In genomic region chr16:84322749-84323148, GRCh38 we compare ENCODE assay signal across 22 cellular contexts. TPM values are rescaled to one million over a fixed set of nuclear protein-coding genes. Genes with fewer than 3 reads are reported as not detected.
A peak's percentile ranks its signal among the peaks of the same experiment; 100 is the strongest.
DNase-seq lines count a peak whose midpoint lies in the region; ATAC-seq, FAIRE-seq and TF ChIP-seq lines count a peak whose summit lies in the region.
"Had no signal": no experiment of that assay in that cellular context is flagged by ENCODE, and none has a peak within 500 bp of the region (broad histone marks: within the 10 kb centered on the region; RNA-seq: fewer than 3 reads in every experiment).

No MANE protein-coding gene starts in this region.

- H2AFZ ChIP-seq in IMR-90 (replicated peaks; ENCODE audit: low read length, poor library complexity) (no peak overlapping the region), HepG2 (ENCODE audit: low read length) (no peak overlapping the region)
- H2AFZ ChIP-seq: GM23338 had no signal

- H2BK5ac ChIP-seq in IMR-90 (ENCODE audit: low read depth, low read length, poor library complexity, severe bottlenecking): no peak overlapping the region

- DNase-seq in IMR-90 (no peak), HepG2 (ENCODE audit: low spot score) (no peak), posterior vena cava (ENCODE audit: low spot score) (peak; percentile 15), coronary artery (ENCODE audit: low spot score) (no peak), esophagus squamous epithelium (lab: John Stamatoyannopoulos, UW) (no peak), Calu3 (no peak)
- no peak for DNase-seq in activated naive CD4-positive, alpha-beta T cell (lab: John Stamatoyannopoulos, UW)
- DNase-seq: 8988T; C1 segment of cervical spinal cord; CD4-positive, alpha-beta memory T cell; COR-L47; DMS153; DND-41; H9 had no signal

- H3K27ac ChIP-seq in IMR-90 (ENCODE audit: insufficient read depth, low read length): no peak overlapping the region
- no peak overlapping the region for H3K27ac ChIP-seq in HepG2 (ENCODE audit: extremely low read length, insufficient read depth, low read length)
- H3K27ac ChIP-seq in coronary artery: no peak overlapping the region
- H3K27ac ChIP-seq in esophagus squamous epithelium: no peak overlapping the region

- H2BK20ac ChIP-seq in IMR-90 (ENCODE audit: low read depth, low read length): no peak overlapping the region

- no peak overlapping the region for H2BK15ac ChIP-seq in IMR-90 (ENCODE audit: low read depth, low read length)

- H2AK9ac ChIP-seq in IMR-90 (replicated peaks; ENCODE audit: low read depth, low read length, poor library complexity): no peak overlapping the region

- H3K27me3 ChIP-seq in IMR-90 (ENCODE audit: control insufficient read depth, insufficient read depth, low read length): no peaks in the 10 kb centered on the region
- H3K27me3 ChIP-seq in HepG2 (ENCODE audit: control insufficient read depth in 1 of 2, insufficient read depth in 2 of 2, low read length in 2 of 2): peaks cover 1 to 26% of the 10 kb centered on the region in 2 experiments; a peak in 3 of 5 replicates
- H3K27me3 ChIP-seq in esophagus squamous epithelium: peaks cover 0 to 9% (median 0%) of the 10 kb centered on the region in 4 donors

- POLR2A ChIA-PET in IMR-90 (lab: Charles Lee; ENCODE audit: unreplicated experiment) (no interaction called here), HepG2 (lab: Yijun Ruan, JAX) (no interaction called here)

- H3K4me1 Mint-ChIP-seq in Calu3 (ENCODE audit: low read depth, unreplicated experiment): no peaks in the 10 kb centered on the region
- H3K4me1 Mint-ChIP-seq: CD4-positive, alpha-beta memory T cell; GM23338; H9 had no signal

- BruUV-seq in IMR-90 (replicated peaks; lab: Mats Ljungman, UMichigan) (no TSS peak), HepG2 (replicated peaks; lab: Mats Ljungman, UMichigan) (no TSS peak), Calu3 (replicated peaks; lab: Mats Ljungman, UMichigan) (no TSS peak)

- H3K56ac ChIP-seq in IMR-90 (ENCODE audit: extremely low read depth, insufficient read depth, low read length): no peak overlapping the region

- no peak overlapping the region for H3K14ac ChIP-seq in IMR-90 (replicated peaks; ENCODE audit: low read depth, low read length)

- no peaks in the 10 kb centered on the region for H3K36me3 Mint-ChIP-seq in Calu3 (ENCODE audit: insufficient read depth, unreplicated experiment)

- 64% methylated on average over 2 of the region's 4 CpGs; no CpG with 5 or more reads in 1 of the 2 experiments for WGBS in IMR-90 (ENCODE audit: extremely low coverage in 2 of 2, insufficient read length in 1 of 2), 2 experiments
- WGBS in HepG2 (ENCODE audit: low lambda C conversion rate): 28% methylated on average over 4 of the region's 4 CpGs
- WGBS in esophagus squamous epithelium, 2 donors: 66 to 90% methylated on average over 3 to 4 of the region's 4 CpGs

- no peak overlapping the region for H3K18ac ChIP-seq in IMR-90 (ENCODE audit: low read depth, low read length)

- H3K9me3 ChIP-seq in IMR-90 (ENCODE audit: control insufficient read depth, insufficient read depth, low read length) (peaks cover 3% of the 10 kb centered on the region), HepG2 (ENCODE audit: low read length) (peaks cover 4% of the 10 kb centered on the region), esophagus squamous epithelium (peaks cover 0 to 8% (median 0%) of the 10 kb centered on the region in 3 donors)

- TF ChIP-seq CTCF in IMR-90 (conservative IDR thresholded peaks at IDR 0.05; ENCODE audit: low read depth, low read length) (no peak), HepG2 (CRISPR knock-in tag; IDR thresholded peaks at IDR 0.05) (no peak), coronary artery (IDR thresholded peaks at IDR 0.05) (no peak), esophagus squamous epithelium (IDR thresholded peaks at IDR 0.05) (no peak), Calu3 (IDR thresholded peaks at IDR 0.05; ENCODE audit: unreplicated experiment) (no peak)

- H4K20me1 ChIP-seq in IMR-90 (ENCODE audit: insufficient read depth, low read length) (no peaks in the 10 kb centered on the region), HepG2 (ENCODE audit: insufficient read depth, low read length) (no peaks in the 10 kb centered on the region)

- no peaks in the 10 kb centered on the region; a peak in 1 of 4 replicates for H3K79me1 ChIP-seq in IMR-90 (ENCODE audit: low read depth in 1 of 2, low read length in 2 of 2)

- no peak for FAIRE-seq in HepG2 (lab: Jason Lieb, UNC)
- FAIRE-seq: G401.6, GM12892, GM19239 had no signal

- H3K23ac ChIP-seq in IMR-90 (ENCODE audit: low read depth, low read length): no peak overlapping the region

- H3K4me2 ChIP-seq in IMR-90 (ENCODE audit: low read depth, low read length) (no peak overlapping the region), HepG2 (ENCODE audit: low read depth, low read length) (no peak overlapping the region)
- H3K4me2 ChIP-seq: GM23338 had no signal

- dilution Hi-C loops in IMR-90 (cut with HindIII; ENCODE audit: low sequenced_read_pairs, unreplicated experiment): no loop called here

- H4K8ac ChIP-seq in IMR-90 (ENCODE audit: low read depth in 2 of 2, low read length in 2 of 2): no peak overlapping the region

- H3K9me1 ChIP-seq in IMR-90 (ENCODE audit: insufficient read depth, low read length): no peaks in the 10 kb centered on the region

- no peak overlapping the region for H3K4me3 Mint-ChIP-seq in Calu3 (ENCODE audit: low read depth, unreplicated experiment)
- H3K4me3 Mint-ChIP-seq: CD4-positive, alpha-beta memory T cell; GM23338; H9 had no signal

- no peak overlapping the region for H2AK5ac ChIP-seq in IMR-90 (ENCODE audit: low read depth, low read length)

- H3K79me2 ChIP-seq in HepG2 (ENCODE audit: insufficient read depth, low read length): no peaks in the 10 kb centered on the region

- TF ChIP-seq EP300 in HepG2 (IDR thresholded peaks at IDR 0.05; ENCODE audit: low read depth in 2 of 2, low read length in 2 of 2) (no peak), HepG2 (CRISPR knock-in tag; IDR thresholded peaks at IDR 0.05; ENCODE audit: borderline replicate concordance) (no peak)

- no peak for TF ChIP-seq RAD21 in IMR-90 (IDR thresholded peaks at IDR 0.05; ENCODE audit: low read length)
- no peak for TF ChIP-seq RAD21 in HepG2 (CRISPR knock-in tag; IDR thresholded peaks at IDR 0.05)

- no peak overlapping the region for H3K4ac ChIP-seq in IMR-90 (ENCODE audit: low read depth, low read length)

- in situ Hi-C loops in IMR-90 (cut with MboI; ENCODE audit: low sequenced_read_pairs): no loop called here
- in situ Hi-C loops in HepG2 (cut with HindIII; ENCODE audit: extremely low pct_ligation_motif_present, low pct_unique_long_range_greater_than_20kb): no loop called here

- H3K36me3 ChIP-seq in IMR-90 (ENCODE audit: control insufficient read depth, insufficient read depth, low read length): peaks cover 34% of the 10 kb centered on the region
- H3K36me3 ChIP-seq in HepG2 (replicated peaks in 1 of 2; ENCODE audit: control insufficient read depth in 1 of 2, insufficient read depth in 2 of 2, low read length in 2 of 2): no peaks in the 10 kb centered on the region
- no peaks in the 10 kb centered on the region for H3K36me3 ChIP-seq in esophagus squamous epithelium

- H3K27ac Mint-ChIP-seq in Calu3 (ENCODE audit: unreplicated experiment): no peak overlapping the region
- H3K27ac Mint-ChIP-seq: CD4-positive, alpha-beta memory T cell; GM23338; H9 had no signal

- H4K91ac ChIP-seq in IMR-90 (ENCODE audit: insufficient read depth, low read depth, low read length): no peak overlapping the region

- intact Hi-C loops in IMR-90 (cut with micrococcal nuclease): no loop called here
- intact Hi-C loops in HepG2 (cut with micrococcal nuclease; ENCODE audit: unreplicated experiment): no loop called here
- intact Hi-C loops in posterior vena cava (cut with DNase I): no loop called here
- intact Hi-C loops in esophagus squamous epithelium (cut with DNase I): no loop called here
- intact Hi-C loops in Calu3 (cut with micrococcal nuclease; ENCODE audit: unreplicated experiment): no loop called here

- TF ChIP-seq POLR2A in IMR-90 (IDR thresholded peaks at IDR 0.05; ENCODE audit: low read depth, low read length) (no peak), HepG2 (IDR thresholded peaks at IDR 0.05; ENCODE audit: insufficient read depth in 1 of 2, low read depth in 2 of 2, low read length in 2 of 2) (no peak), esophagus squamous epithelium (IDR thresholded peaks at IDR 0.05) (no peak)

- H3K9ac ChIP-seq in IMR-90 (ENCODE audit: low read depth, low read length) (no peak overlapping the region), HepG2 (ENCODE audit: insufficient read depth, low read depth, low read length) (no peak overlapping the region)

- CTCF ChIA-PET in IMR-90 (lab: Yijun Ruan, JAX): no interaction called here
- CTCF ChIA-PET in HepG2 (lab: Yijun Ruan, JAX; ENCODE audit: low intra/inter-chr PET ratio, low total read pairs): no interaction called here
- CTCF ChIA-PET in Calu3 (lab: Charles Lee): no interaction called here

- H3K4me1 ChIP-seq in IMR-90 (ENCODE audit: control insufficient read depth, insufficient read depth, low read length): no peaks in the 10 kb centered on the region
- H3K4me1 ChIP-seq in HepG2 (ENCODE audit: insufficient read depth, low read length): no peaks in the 10 kb centered on the region
- H3K4me1 ChIP-seq in esophagus squamous epithelium: no peaks in the 10 kb centered on the region

- H4K5ac ChIP-seq in IMR-90 (ENCODE audit: low read depth, low read length): no peak overlapping the region

- H3K27me3 Mint-ChIP-seq in Calu3 (ENCODE audit: unreplicated experiment): peaks cover 22% of the 10 kb centered on the region

- no peak overlapping the region for H2BK120ac ChIP-seq in IMR-90 (ENCODE audit: low read depth, low read length)

- ATAC-seq in IMR-90 (ENCODE audit: low read depth): no peak
- ATAC-seq in HepG2: no peak
- ATAC-seq: GM23338, HCT116 had no signal

- H3K4me3 ChIP-seq in IMR-90 (ENCODE audit: insufficient read depth, low read depth, low read length): no peak overlapping the region
- H3K4me3 ChIP-seq in HepG2 (replicated peaks in 1 of 3; ENCODE audit: insufficient read depth in 1 of 3, low read depth in 2 of 3, low read length in 3 of 3): no peak overlapping the region
- H3K4me3 ChIP-seq in coronary artery: no peak overlapping the region
- H3K4me3 ChIP-seq in esophagus squamous epithelium: no peak overlapping the region
- H3K4me3 ChIP-seq: GM23338 had no signal

- H3K9me3 Mint-ChIP-seq in Calu3 (ENCODE audit: low read depth, unreplicated experiment): no peaks in the 10 kb centered on the region
- H3K9me3 Mint-ChIP-seq: GM23338 had no signal

RNA-seq across cellular contexts. Expression of gene WFDC1, which starts 28.1 kb away (rescaled TPM):
- total RNA-seq in IMR-90 (2012; rRNA removed): 4.7 and 5.0 TPM in 2 replicates
- polyA plus RNA-seq in IMR-90 (2012; rRNA removed): 6.8 and 7.0 TPM in 2 replicates
- 3.9 and 5.8 TPM in 2 replicates for polyA plus RNA-seq in IMR-90 (2012; cell fraction: cytosol; rRNA removed)
- 4.6 and 4.9 TPM in 2 replicates for polyA plus RNA-seq in IMR-90 (2012; cell fraction: nucleus; rRNA removed; ENCODE audit: low replicate concordance)
- total RNA-seq in HepG2 (2016; rRNA removed; fragmentation: Illumina TruSeq; extraction: Trizol): not detected in 2 replicates
- total RNA-seq in HepG2 (2016; cell fraction: cytosol; rRNA removed; fragmentation: Illumina TruSeq; extraction: Trizol; ENCODE audit: low read depth): not detected in 2 replicates
- not detected in 2 replicates for total RNA-seq in HepG2 (2016; cell fraction: insoluble cytoplasmic fraction; rRNA removed; fragmentation: Illumina TruSeq; extraction: Trizol)
- total RNA-seq in HepG2 (2016; cell fraction: membrane; rRNA removed; fragmentation: Illumina TruSeq; extraction: Trizol): not detected in 2 replicates
- not detected in 2 replicates for total RNA-seq in HepG2 (2016; cell fraction: nucleus; rRNA removed; fragmentation: Illumina TruSeq; extraction: Trizol)
- not detected in 2 replicates for polyA plus RNA-seq in HepG2 (2011; rRNA removed)
- polyA plus RNA-seq in HepG2 (2011; cell fraction: cytosol; rRNA removed): not detected in 2 replicates
- polyA plus RNA-seq in HepG2 (2011; cell fraction: nucleus; rRNA removed): not detected in 2 replicates
- polyA plus RNA-seq in HepG2 (2012): not detected in 2 replicates
- not detected in 2 replicates for polyA plus RNA-seq in HepG2 (2016; cell fraction: cytosol; fragmentation: Illumina TruSeq; extraction: Trizol; ENCODE audit: low read depth)
- polyA plus RNA-seq in HepG2 (2016; cell fraction: insoluble cytoplasmic fraction; fragmentation: Illumina TruSeq; extraction: Trizol; ENCODE audit: low read depth): not detected in 2 replicates
- not detected in 2 replicates for polyA plus RNA-seq in HepG2 (2016; cell fraction: membrane; fragmentation: Illumina TruSeq; extraction: Trizol; ENCODE audit: low read depth)
- not detected in 2 replicates for polyA plus RNA-seq in HepG2 (2016; cell fraction: nucleus; fragmentation: Illumina TruSeq; extraction: Trizol; ENCODE audit: insufficient read depth, low read depth)
- 0.05 TPM in 1 of 2 replicates, not detected in the other for polyA minus RNA-seq in HepG2 (2011; rRNA and poly(A)+ RNA removed; ENCODE audit: low replicate concordance)
- polyA minus RNA-seq in HepG2 (2011; cell fraction: cytosol; rRNA and poly(A)+ RNA removed): not detected in 2 replicates
- polyA minus RNA-seq in HepG2 (2011; cell fraction: nucleus; rRNA and poly(A)+ RNA removed): not detected in 2 replicates
- 10 to 100 TPM; 48.7 to 93.6 TPM for total RNA-seq in posterior vena cava
- 1 to 10 TPM; 2.3 to 7.6 (median 5.0) TPM for total RNA-seq in esophagus squamous epithelium
- total RNA-seq in Calu3 (2022): 0.47 TPM in 1 of 2 replicates, not detected in the other
- total RNA-seq: A673; CD4-positive, alpha-beta memory T cell; H4 had no signal
- polyA plus RNA-seq: CD4-positive, alpha-beta memory T cell had no signal

RNA-seq across cellular contexts. Expression of gene ATP2C2, which starts 45.6 kb away (rescaled TPM):
- total RNA-seq in IMR-90 (2012; rRNA removed) (not detected in 2 replicates), HepG2 (2016; rRNA removed; fragmentation: Illumina TruSeq; extraction: Trizol) (not detected in 2 replicates), posterior vena cava (under 1 TPM; 0.10 to 0.19 TPM), esophagus squamous epithelium (10 to 100 TPM in 1 of 4 donors, 1 to 10 TPM in 3; 1.1 to 25.8 (median 5.6) TPM), Calu3 (2022) (30.5 and 33.9 TPM in 2 replicates)
- polyA plus RNA-seq in IMR-90 (2012; rRNA removed) (not detected in 2 replicates), HepG2 (2011; rRNA removed) (0.05 and 0.07 TPM in 2 replicates)
- polyA plus RNA-seq in IMR-90 (2012; cell fraction: cytosol; rRNA removed): 0.07 TPM in 1 of 2 replicates, not detected in the other
- not detected in 2 replicates for polyA plus RNA-seq in IMR-90 (2012; cell fraction: nucleus; rRNA removed; ENCODE audit: low replicate concordance)
- not detected in 2 replicates for total RNA-seq in HepG2 (2016; cell fraction: cytosol; rRNA removed; fragmentation: Illumina TruSeq; extraction: Trizol; ENCODE audit: low read depth)
- not detected in 2 replicates for total RNA-seq in HepG2 (2016; cell fraction: insoluble cytoplasmic fraction; rRNA removed; fragmentation: Illumina TruSeq; extraction: Trizol)
- total RNA-seq in HepG2 (2016; cell fraction: membrane; rRNA removed; fragmentation: Illumina TruSeq; extraction: Trizol): not detected in 2 replicates
- total RNA-seq in HepG2 (2016; cell fraction: nucleus; rRNA removed; fragmentation: Illumina TruSeq; extraction: Trizol): not detected in 2 replicates
- polyA plus RNA-seq in HepG2 (2011; cell fraction: cytosol; rRNA removed): 0.04 and 0.06 TPM in 2 replicates
- polyA plus RNA-seq in HepG2 (2011; cell fraction: nucleus; rRNA removed): 0.29 and 0.54 TPM in 2 replicates
- 0.12 and 0.41 TPM in 2 replicates for polyA plus RNA-seq in HepG2 (2012)
- polyA plus RNA-seq in HepG2 (2016; cell fraction: cytosol; fragmentation: Illumina TruSeq; extraction: Trizol; ENCODE audit: low read depth): not detected in 2 replicates
- not detected in 2 replicates for polyA plus RNA-seq in HepG2 (2016; cell fraction: insoluble cytoplasmic fraction; fragmentation: Illumina TruSeq; extraction: Trizol; ENCODE audit: low read depth)
- not detected in 2 replicates for polyA plus RNA-seq in HepG2 (2016; cell fraction: membrane; fragmentation: Illumina TruSeq; extraction: Trizol; ENCODE audit: low read depth)
- polyA plus RNA-seq in HepG2 (2016; cell fraction: nucleus; fragmentation: Illumina TruSeq; extraction: Trizol; ENCODE audit: insufficient read depth, low read depth): not detected in 2 replicates
- polyA minus RNA-seq in HepG2 (2011; rRNA and poly(A)+ RNA removed; ENCODE audit: low replicate concordance): not detected in 2 replicates
- not detected in 2 replicates for polyA minus RNA-seq in HepG2 (2011; cell fraction: cytosol; rRNA and poly(A)+ RNA removed)
- polyA minus RNA-seq in HepG2 (2011; cell fraction: nucleus; rRNA and poly(A)+ RNA removed): not detected in 2 replicates
- total RNA-seq: A673; CD4-positive, alpha-beta memory T cell; H4 had no signal
- polyA plus RNA-seq: BJ; CD4-positive, alpha-beta memory T cell had no signal
